10 cellular contexts compared by ENCODE assay signal in the genomic region with DNA sequence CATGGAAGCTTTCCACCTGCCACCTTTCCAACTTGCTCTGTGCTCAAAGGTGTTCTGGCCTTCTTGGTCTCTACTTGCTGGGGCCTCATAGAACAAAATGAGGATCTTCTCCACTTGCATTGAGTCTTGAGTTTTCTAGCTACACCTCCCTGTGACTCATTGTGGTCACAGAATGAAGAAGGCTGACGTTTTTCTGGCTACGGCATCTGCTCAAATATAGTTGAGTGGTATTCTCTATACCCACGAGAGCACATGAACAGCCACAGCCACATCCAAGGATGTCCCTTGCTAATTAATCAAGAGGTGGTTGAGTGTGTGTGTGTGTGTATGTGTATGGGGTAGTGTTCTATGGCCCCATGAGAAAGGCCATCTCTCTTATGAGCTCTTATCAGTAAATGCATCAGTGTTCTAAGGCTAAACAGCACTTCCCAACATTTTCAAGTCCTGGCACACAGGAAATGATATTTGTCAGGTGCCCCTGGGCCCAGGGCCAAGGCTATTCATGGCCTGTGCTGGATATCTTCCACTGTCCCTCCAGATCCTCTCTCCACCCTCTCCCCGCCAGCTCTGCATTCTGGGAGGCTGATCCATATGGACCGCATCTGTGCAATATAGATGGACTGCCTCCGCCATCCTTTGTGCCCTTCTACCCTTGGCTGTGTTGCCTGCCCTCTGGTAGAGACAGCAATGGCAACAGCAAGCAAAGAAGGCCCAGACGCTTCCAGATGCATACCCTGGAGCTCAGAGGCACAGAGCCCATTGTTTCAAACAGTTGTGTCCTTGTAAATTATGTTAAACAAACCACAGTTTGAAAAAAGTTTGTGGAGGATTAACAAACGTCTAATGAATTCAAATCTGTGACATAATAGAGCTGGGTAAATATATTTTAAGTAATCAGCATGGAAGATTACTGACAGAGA.
DNase-seq lines count a peak whose midpoint lies in the region; ATAC-seq lines count a peak whose summit lies in the region.
"Had no signal": no experiment of that assay in that cellular context is flagged by ENCODE, and none has a peak within 500 bp of the region (broad histone marks: within the 10 kb centered on the region; RNA-seq: fewer than 3 reads in every experiment).

No MANE protein-coding gene starts in this region.

- no peak overlapping the region for H3K9ac ChIP-seq in adipocyte (ENCODE audit: low read length)

- no peak for ATAC-seq in GM18870 (IDR thresholded peaks at IDR 0.05; ENCODE audit: unreplicated experiment)

- peaks cover 31% of the 10 kb centered on the region for H3K27me3 ChIP-seq in adipocyte (replicated peaks; ENCODE audit: control insufficient read depth, insufficient read depth, low read length)

- H3K36me3 ChIP-seq in adipocyte (ENCODE audit: control insufficient read depth, insufficient read depth, low read length, severe bottlenecking), result no peaks in the 10 kb centered on the region

- H3K9me3 ChIP-seq in adipocyte (ENCODE audit: control insufficient read depth, low read length), result no peaks in the 10 kb centered on the region

- no peaks in the 10 kb centered on the region for H3K4me1 ChIP-seq in adipocyte (ENCODE audit: control insufficient read depth, insufficient read depth, low read length)

- DNase-seq in NCI-H446 treated with DMSO at 0.1 percent for 48 hours (lab: John Stamatoyannopoulos, UW), result peak; percentile 10
- DNase-seq in NCI-H446 (lab: John Stamatoyannopoulos, UW), result no peak
- peak; percentile 76 for DNase-seq in NCI-H2029 treated with DMSO at 0.1 percent for 48 hours (lab: John Stamatoyannopoulos, UW)
- peak; percentile 7 for DNase-seq in adipocyte (ENCODE audit: low read depth)
- DNase-seq in non-pigmented ciliary epithelial cell (ENCODE audit: low read depth), result peak; percentile 4
- no peak for DNase-seq in occipital lobe (lab: John Stamatoyannopoulos, UW)
- no peak for DNase-seq in DMS 273 treated with DMSO at 0.1 percent for 48 hours (lab: John Stamatoyannopoulos, UW)
- DNase-seq: foreskin fibroblast, NCI-H2107 had no signal

- H3K4me3 ChIP-seq in adipocyte (ENCODE audit: low read length), result no peak overlapping the region

Comparison
In these comparisons a context has a peak if more than half of its experiments do, and no peak if none do; other contexts are left out.
1. DNase-seq: peak in NCI-H446 treated with DMSO at 0.1 percent for 48 hours (single experiment), NCI-H2029 treated with DMSO at 0.1 percent for 48 hours (single experiment), adipocyte (single experiment) and non-pigmented ciliary epithelial cell (single experiment); none in NCI-H446 (0 of 2), occipital lobe (single experiment) and DMS 273 treated with DMSO at 0.1 percent for 48 hours (single experiment).